ENCODE assay signal across 19 cellular contexts in the genomic region with DNA sequence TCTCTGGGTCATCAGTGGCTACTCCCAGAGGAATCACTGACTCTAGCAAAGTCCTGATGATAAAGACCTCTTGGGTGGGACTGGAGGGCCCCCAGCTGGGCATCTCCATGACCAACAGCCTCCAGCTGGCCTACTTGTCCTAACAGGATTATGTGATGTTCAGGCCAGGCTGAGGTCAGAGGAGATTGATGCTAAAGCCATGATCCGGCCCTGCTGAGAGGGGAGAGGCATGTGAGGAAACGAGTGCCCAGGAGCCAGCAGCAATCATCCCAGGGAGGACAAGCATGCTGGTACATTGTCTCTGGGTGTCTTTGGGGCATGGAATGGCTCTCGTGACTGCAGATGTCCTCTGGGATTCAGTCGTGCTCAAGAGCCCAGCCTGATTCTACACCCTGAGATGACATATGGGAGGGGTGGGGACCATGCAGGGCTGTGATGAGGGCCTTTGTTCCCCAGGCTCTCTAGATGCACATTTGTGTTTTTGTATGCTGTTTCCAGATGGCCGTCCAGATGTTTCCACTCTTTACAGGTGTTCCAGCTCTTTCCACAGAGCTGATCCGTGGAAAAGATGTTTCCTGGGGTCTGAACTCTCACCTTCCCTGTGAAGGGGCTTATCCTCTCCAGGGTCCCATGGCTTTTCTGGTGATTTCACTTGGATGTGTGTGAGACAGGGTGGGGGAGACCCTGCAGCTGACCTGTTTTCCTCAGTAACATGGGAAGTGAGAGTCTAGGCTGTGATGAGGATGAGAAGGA. TPM values are rescaled to one million over a fixed set of nuclear protein-coding genes. Genes with fewer than 3 reads are reported as not detected.
DNase-seq lines count a peak whose midpoint lies in the region; ATAC-seq and TF ChIP-seq lines count a peak whose summit lies in the region.
"Had no signal": no experiment of that assay in that cellular context is flagged by ENCODE, and none has a peak within 500 bp of the region (broad histone marks: within the 10 kb centered on the region; RNA-seq: fewer than 3 reads in every experiment).

No MANE protein-coding gene starts in this region.

- no peak overlapping the region for H3K27ac Mint-ChIP-seq in neural progenitor cell
- peak overlapping the region in 3 of 8 donors; percentile 32 to 80 (median 52) for H3K27ac Mint-ChIP-seq in CD8-positive, alpha-beta memory T cell
- H3K27ac Mint-ChIP-seq: stimulated activated naive CD8-positive, alpha-beta T cell treated with anti-CD3 and anti-CD28 coated beads, Interleukin-15, Interleukin-2, amounts not matched to agents 100 ng/mL and 50 ng/mL, for 24 hours had no signal

- CTCF ChIA-PET in CD8-positive, alpha-beta memory T cell (lab: Charles Lee): interaction anchor here (0.9 to 1.8 kb wide), 4 partner anchors 46 to 227 kb away, joined by 3 to 5 read pairs (median 4); partner anchors contain the start of gene RAB11A

- no peaks in the 10 kb centered on the region for H3K79me2 ChIP-seq in neural progenitor cell (ENCODE audit: low read depth)

- no peaks in the 10 kb centered on the region for H3F3A ChIP-seq in neural progenitor cell (ENCODE audit: low read depth)

- POLR2A ChIA-PET in CD8-positive, alpha-beta memory T cell (lab: Charles Lee): no interaction called here

- DNase-seq in NCI-H1417 (lab: John Stamatoyannopoulos, UW) (peak in 2 of 3 experiments; percentile 0 to 47), NCI-H1417 treated with DMSO at 0.1 percent for 48 hours (lab: John Stamatoyannopoulos, UW) (no peak), NCI-H82 (lab: John Stamatoyannopoulos, UW) (peak; percentile 95), dermis microvascular lymphatic vessel endothelial cell (ENCODE audit: low read depth in 2 of 2) (peak; percentile 38 to 68), neural progenitor cell (ENCODE audit: low spot score) (peak; percentile 44), foreskin keratinocyte (no peak), CD1c-positive myeloid dendritic cell (ENCODE audit: extremely low spot score) (no peak)
- DNase-seq in CD8-positive, alpha-beta memory T cell: no peak
- DNase-seq: 8988T; activated CD4-positive, CD25-positive, alpha-beta regulatory T cell treated with anti-CD3 and anti-CD28 coated beads, Interleukin-2, amount 50 U/mL, for 72 hours; aorta; C1 segment of cervical spinal cord; cerebellar nuclear complex; DMS53; NCI-H187 treated with DMSO at 0.1 percent for 48 hours; NCI-H774; T-helper 2 cell had no signal

- no peak for ATAC-seq in foreskin keratinocyte

- TF ChIP-seq CTCF in neural progenitor cell (IDR thresholded peaks at IDR 0.05) (no peak), foreskin keratinocyte (conservative IDR thresholded peaks at IDR 0.05) (no peak)

- H3K27ac ChIP-seq in neural progenitor cell: no peak overlapping the region
- H3K27ac ChIP-seq in foreskin keratinocyte: no peak overlapping the region
- no peak overlapping the region for H3K27ac ChIP-seq in CD8-positive, alpha-beta memory T cell (ENCODE audit: low read depth, low read length)
- H3K27ac ChIP-seq: right atrium auricular region had no signal

- H3K4me3 Mint-ChIP-seq in neural progenitor cell: no peak overlapping the region
- H3K4me3 Mint-ChIP-seq in CD8-positive, alpha-beta memory T cell: no peak overlapping the region
- H3K4me3 Mint-ChIP-seq: stimulated activated naive CD8-positive, alpha-beta T cell treated with anti-CD3 and anti-CD28 coated beads, Interleukin-15, Interleukin-2, amounts not matched to agents 100 ng/mL and 50 ng/mL, for 24 hours had no signal

- H4K20me1 ChIP-seq in neural progenitor cell (ENCODE audit: low read depth): peaks cover 8% of the 10 kb centered on the region

- no peaks in the 10 kb centered on the region for H3K4me1 Mint-ChIP-seq in neural progenitor cell
- H3K4me1 Mint-ChIP-seq in CD8-positive, alpha-beta memory T cell: peaks cover 6 to 11% (median 7%) of the 10 kb centered on the region in 3 donors

- no peak overlapping the region for H3K4me2 ChIP-seq in neural progenitor cell

- H2AFZ ChIP-seq in neural progenitor cell (replicated peaks): no peak overlapping the region

- H3K27me3 ChIP-seq in neural progenitor cell (no peaks in the 10 kb centered on the region), foreskin keratinocyte (no peaks in the 10 kb centered on the region)
- H3K27me3 ChIP-seq in CD8-positive, alpha-beta memory T cell (ENCODE audit: insufficient read depth, low read length, poor library complexity, severe bottlenecking): no peaks in the 10 kb centered on the region
- H3K27me3 ChIP-seq: right atrium auricular region had no signal

- no peaks in the 10 kb centered on the region for H3K36me3 Mint-ChIP-seq in neural progenitor cell
- no peaks in the 10 kb centered on the region for H3K36me3 Mint-ChIP-seq in CD8-positive, alpha-beta memory T cell

- H3K9me3 Mint-ChIP-seq in neural progenitor cell: no peaks in the 10 kb centered on the region
- H3K9me3 Mint-ChIP-seq in CD8-positive, alpha-beta memory T cell: no peaks in the 10 kb centered on the region
- H3K9me3 Mint-ChIP-seq: stimulated activated naive CD8-positive, alpha-beta T cell treated with anti-CD3 and anti-CD28 coated beads, Interleukin-15, Interleukin-2, amounts not matched to agents 100 ng/mL and 50 ng/mL, for 24 hours had no signal

- no peaks in the 10 kb centered on the region for H3K4me1 ChIP-seq in neural progenitor cell
- H3K4me1 ChIP-seq in foreskin keratinocyte: peaks cover 15% of the 10 kb centered on the region
- H3K4me1 ChIP-seq in CD8-positive, alpha-beta memory T cell (ENCODE audit: insufficient read depth, low read length): peaks cover 8% of the 10 kb centered on the region

- no peaks in the 10 kb centered on the region for H3K36me3 ChIP-seq in neural progenitor cell
- no peaks in the 10 kb centered on the region for H3K36me3 ChIP-seq in CD8-positive, alpha-beta memory T cell (ENCODE audit: insufficient read depth, low read length)
- H3K36me3 ChIP-seq: right atrium auricular region had no signal

- no peaks in the 10 kb centered on the region for H3K9me3 ChIP-seq in neural progenitor cell (ENCODE audit: low read depth)
- H3K9me3 ChIP-seq in CD8-positive, alpha-beta memory T cell (ENCODE audit: low read length): no peaks in the 10 kb centered on the region
- H3K9me3 ChIP-seq: right atrium auricular region had no signal

- no peak overlapping the region for H3K4me3 ChIP-seq in neural progenitor cell
- H3K4me3 ChIP-seq in CD8-positive, alpha-beta memory T cell (ENCODE audit: low read length): no peak overlapping the region
- H3K4me3 ChIP-seq: right atrium auricular region had no signal

- no peak overlapping the region for H3K9ac ChIP-seq in neural progenitor cell

- no peaks in the 10 kb centered on the region for H3K27me3 Mint-ChIP-seq in neural progenitor cell (ENCODE audit: insufficient read depth, low read depth)
- no peaks in the 10 kb centered on the region for H3K27me3 Mint-ChIP-seq in CD8-positive, alpha-beta memory T cell
- H3K27me3 Mint-ChIP-seq: stimulated activated naive CD8-positive, alpha-beta T cell treated with anti-CD3 and anti-CD28 coated beads, Interleukin-15, Interleukin-2, amounts not matched to agents 100 ng/mL and 50 ng/mL, for 24 hours had no signal

RNA-seq across cellular contexts. Expression of gene SLC24A1, which starts 20.2 kb away (rescaled TPM):
- total RNA-seq in dermis microvascular lymphatic vessel endothelial cell: 21.5 and 24.3 TPM in 2 replicates
- total RNA-seq in neural progenitor cell (ENCODE audit: low replicate concordance): 6.0 and 10.6 TPM in 2 replicates
- 6.5 and 7.5 TPM in 2 replicates for total RNA-seq in foreskin keratinocyte
- 2.5 and 2.6 TPM in 2 replicates for polyA plus RNA-seq in foreskin keratinocyte
- 1 to 10 TPM; 4.2 to 4.3 TPM for total RNA-seq in CD8-positive, alpha-beta memory T cell
- polyA plus RNA-seq in CD8-positive, alpha-beta memory T cell: 3.8 TPM

RNA-seq across cellular contexts. Expression of gene INTS14, which starts 31.0 kb away (rescaled TPM):
- total RNA-seq in dermis microvascular lymphatic vessel endothelial cell (29.8 and 37.4 TPM in 2 replicates), neural progenitor cell (ENCODE audit: low replicate concordance) (40.2 and 54.2 TPM in 2 replicates), foreskin keratinocyte (35.8 and 40.5 TPM in 2 replicates)
- polyA plus RNA-seq in foreskin keratinocyte: 21.9 and 27.2 TPM in 2 replicates
- total RNA-seq in CD8-positive, alpha-beta memory T cell: 10 to 100 TPM; 62.0 to 64.7 TPM
- polyA plus RNA-seq in CD8-positive, alpha-beta memory T cell: 29.9 TPM

Comparison
In these comparisons a context has a peak if more than half of its experiments do, and no peak if none do; other contexts are left out.
1. DNase-seq: peak in NCI-H1417 (2 of 3), NCI-H82 (single experiment), dermis microvascular lymphatic vessel endothelial cell (2 of 2) and neural progenitor cell (single experiment); none in NCI-H1417 treated with DMSO at 0.1 percent for 48 hours (single experiment), foreskin keratinocyte (0 of 2), CD8-positive, alpha-beta memory T cell (0 of 5) and CD1c-positive myeloid dendritic cell (single experiment).